22 cellular contexts compared by ENCODE assay signal in the genomic region with DNA sequence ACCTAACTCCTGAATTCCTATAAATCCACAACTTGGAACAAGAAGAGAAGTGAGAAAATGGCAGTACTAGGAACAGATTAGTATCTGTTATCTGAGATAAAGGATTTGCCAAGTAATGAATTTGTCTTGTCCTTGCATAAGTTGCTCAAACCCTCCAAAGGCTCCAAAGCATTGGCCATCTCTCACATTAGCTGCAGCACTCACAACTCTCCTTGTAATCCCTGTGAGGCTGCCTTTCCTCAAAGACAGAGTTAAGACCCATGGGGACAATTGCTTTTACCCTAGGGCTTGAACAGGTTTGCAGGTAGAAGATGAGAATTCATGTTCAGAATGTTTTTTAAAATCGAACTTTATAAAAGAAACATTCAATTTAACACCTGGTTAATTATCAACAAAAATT.
"Had no signal": no experiment of that assay in that cellular context is flagged by ENCODE, and none has a peak within 500 bp of the region (broad histone marks: within the 10 kb centered on the region; RNA-seq: fewer than 3 reads in every experiment).

No MANE protein-coding gene starts in this region.

- H3K27me3 Mint-ChIP-seq: memory B cell; stimulated activated memory B cell treated with anti-CD40 and anti-IgM and Interleukin-4, amounts not matched to agents 10 μg/mL and 1 μg/mL and 100 μg/mL, for 72 hours had no signal

- DNase-seq: colonic mucosa; effector CD4-positive, alpha-beta T cell; endodermal cell; erythroblast; foreskin keratinocyte; immature natural killer cell; left ventricle myocardium inferior; lower lobe of right lung; midbrain; posterior cingulate gyrus; spleen; stimulated activated CD4-positive, alpha-beta T cell treated with anti-CD3 and anti-CD28 coated beads, Interleukin-15, amount 100 ng/mL, for 24 hours; stimulated activated CD4-positive, alpha-beta T cell treated with anti-CD3 and anti-CD28 coated beads, Interleukin-1b, Interleukin-23, amount 100 ng/mL, for 48 hours; stimulated activated CD4-positive, alpha-beta T cell treated with anti-CD3 and anti-CD28 coated beads, Interleukin-4, amount 100 ng/mL, for 24 hours; testis; trophoblast cell had no signal

- H3K27ac Mint-ChIP-seq: endodermal cell; immature natural killer cell; memory B cell; stimulated activated memory B cell treated with anti-CD40 and anti-IgM and Interleukin-4, amounts not matched to agents 10 μg/mL and 1 μg/mL and 100 μg/mL, for 72 hours; stimulated activated naive CD8-positive, alpha-beta T cell treated with anti-CD3 and anti-CD28 coated beads, Interleukin-15, Interleukin-2, amounts not matched to agents 100 ng/mL and 50 ng/mL, for 24 hours had no signal

- H3K4me3 Mint-ChIP-seq: endodermal cell; immature natural killer cell; memory B cell; stimulated activated memory B cell treated with anti-CD40 and anti-IgM and Interleukin-4, amounts not matched to agents 10 μg/mL and 1 μg/mL and 100 μg/mL, for 72 hours; stimulated activated naive CD8-positive, alpha-beta T cell treated with anti-CD3 and anti-CD28 coated beads, Interleukin-15, Interleukin-2, amounts not matched to agents 100 ng/mL and 50 ng/mL, for 24 hours had no signal

- H3K4me1 Mint-ChIP-seq: endodermal cell; memory B cell; stimulated activated memory B cell treated with anti-CD40 and anti-IgM and Interleukin-4, amounts not matched to agents 10 μg/mL and 1 μg/mL and 100 μg/mL, for 72 hours had no signal

- H3K4me3 ChIP-seq: colonic mucosa, left ventricle myocardium inferior, lower lobe of right lung, spleen, testis had no signal

- H3K27ac ChIP-seq: colonic mucosa, foreskin keratinocyte, left ventricle myocardium inferior, lower lobe of right lung, spleen, testis had no signal

- H3K4me1 ChIP-seq: colonic mucosa, foreskin keratinocyte, left ventricle myocardium inferior, lower lobe of right lung, spleen, testis had no signal

- FAIRE-seq: endothelial cell of umbilical vein, keratinocyte had no signal

- H3K9me3 ChIP-seq: colonic mucosa, lower lobe of right lung, spleen, testis had no signal

- ATAC-seq: foreskin keratinocyte; lower lobe of right lung; sciatic nerve; stimulated activated memory B cell treated with anti-CD40 and anti-IgM and Interleukin-4, amounts not matched to agents 10 μg/mL and 1 μg/mL and 100 μg/mL, for 72 hours had no signal

- H3K27me3 ChIP-seq: colonic mucosa, foreskin keratinocyte, spleen, testis had no signal

- H3K36me3 Mint-ChIP-seq: memory B cell; stimulated activated memory B cell treated with anti-CD40 and anti-IgM and Interleukin-4, amounts not matched to agents 10 μg/mL and 1 μg/mL and 100 μg/mL, for 72 hours had no signal

- H3K36me3 ChIP-seq: colonic mucosa, left ventricle myocardium inferior, lower lobe of right lung, spleen had no signal

- H3K9me3 Mint-ChIP-seq: endodermal cell had no signal
